8 cellular contexts compared by ENCODE assay signal in the genomic region with DNA sequence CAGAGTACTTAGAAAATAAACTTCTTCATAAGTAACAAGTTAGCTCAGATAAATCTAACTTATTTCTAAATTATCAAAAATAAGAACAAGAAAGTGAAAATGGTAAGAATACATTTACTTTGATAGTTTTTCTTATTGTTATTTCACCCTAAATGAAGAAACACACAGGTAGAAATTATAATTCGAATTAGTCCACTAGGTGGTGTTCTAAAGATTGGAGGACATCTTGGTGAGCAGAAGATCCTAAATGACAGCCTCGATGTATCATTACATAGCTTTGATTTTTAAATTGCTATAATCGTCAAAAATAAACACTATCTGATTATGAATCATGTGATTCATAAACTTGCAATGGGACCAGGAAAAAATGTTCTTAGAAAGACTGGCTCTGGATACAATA.
DNase-seq lines count a peak whose midpoint lies in the region; ATAC-seq and TF ChIP-seq lines count a peak whose summit lies in the region.

No MANE protein-coding gene starts in this region.

- POLR2A ChIA-PET in AG04450 (lab: Yijun Ruan, JAX), result no interaction called here

- TF ChIP-seq CTCF in AG04450 (IDR thresholded peaks at IDR 0.05; ENCODE audit: low read depth, low read length) (peak; percentile 36), fibroblast of the aortic adventitia (IDR thresholded peaks at IDR 0.05; ENCODE audit: insufficient read depth, low read length) (peak; percentile 31)

- H3K27me3 ChIP-seq in AG04450 (ENCODE audit: control insufficient read depth, insufficient read depth, low read length), result no peaks in the 10 kb centered on the region

- no peak for DNase-seq in AG04450 (ENCODE audit: low read depth, low spot score)
- DNase-seq in M059J (ENCODE audit: low read depth), result peak; percentile 6
- peak; percentile 29 for DNase-seq in fibroblast of the aortic adventitia (ENCODE audit: low read depth)
- DNase-seq in activated CD8-positive, alpha-beta memory T cell treated with anti-CD3 and anti-CD28 coated beads for 24 hours, result no peak
- DNase-seq in NK-92 treated with Interleukin-12 subunit alpha and Interleukin-12 subunit beta, amount 100 ng/mL, for 24 hours (lab: John Stamatoyannopoulos, UW), result no peak
- no peak for DNase-seq in globus pallidus (ENCODE audit: low spot score)
- DNase-seq in NCI-H187 treated with DMSO at 0.1 percent for 48 hours (lab: John Stamatoyannopoulos, UW), result no peak

- CTCF ChIA-PET in AG04450 (lab: Charles Lee), result interaction anchor here (0.7 to 2.4 kb wide), 8 partner anchors 10 to 839 kb away, joined by 3 to 10 read pairs (median 4); no protein-coding TSS in a partner anchor

- peak; percentile 79 for ATAC-seq in GM18868 (IDR thresholded peaks at IDR 0.05; ENCODE audit: unreplicated experiment)

- H3K9me3 ChIP-seq in AG04450 (ENCODE audit: control insufficient read depth, insufficient read depth, low read length), result no peaks in the 10 kb centered on the region

- H3K4me3 ChIP-seq in AG04450 (ENCODE audit: low read depth, low read length) (no peak overlapping the region), fibroblast of the aortic adventitia (ENCODE audit: low read depth, low read length) (no peak overlapping the region)

- no peak overlapping the region for H3K27ac ChIP-seq in AG04450 (ENCODE audit: low read depth, low read length)

Comparison
In these comparisons a context has a peak if more than half of its experiments do, and no peak if none do; other contexts are left out.
1. DNase-seq: peak in M059J (single experiment) and fibroblast of the aortic adventitia (single experiment); none in AG04450 (single experiment), activated CD8-positive, alpha-beta memory T cell treated with anti-CD3 and anti-CD28 coated beads for 24 hours (single experiment), NK-92 treated with Interleukin-12 subunit alpha and Interleukin-12 subunit beta, amount 100 ng/mL, for 24 hours (single experiment), globus pallidus (single experiment) and NCI-H187 treated with DMSO at 0.1 percent for 48 hours (single experiment).